Comparison of ENCODE assay signal across 16 cellular contexts in the genomic region with DNA sequence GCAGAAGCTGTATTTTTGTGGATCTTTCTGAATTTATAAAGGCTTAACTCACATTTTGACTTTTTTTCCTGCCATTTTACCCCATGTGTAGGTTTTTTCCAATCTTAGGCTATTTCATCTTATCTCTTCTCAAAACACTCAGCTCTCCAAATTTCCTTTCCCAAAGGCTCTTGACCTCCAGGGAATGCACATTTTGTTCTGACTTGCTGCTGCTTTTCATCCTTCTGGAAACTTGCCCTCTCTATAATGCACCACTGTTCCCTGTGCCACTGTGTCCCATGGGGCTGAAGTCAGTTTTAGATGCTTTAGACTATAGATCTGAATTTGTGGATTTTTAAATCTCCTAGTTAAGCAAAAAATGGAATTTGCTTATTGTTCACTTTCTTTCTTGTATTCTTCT. TPM values are rescaled to one million over a fixed set of nuclear protein-coding genes. Genes with fewer than 3 reads are reported as not detected.
A peak's percentile ranks its signal among the peaks of the same experiment; 100 is the strongest.
DNase-seq lines count a peak whose midpoint lies in the region; ATAC-seq and TF ChIP-seq lines count a peak whose summit lies in the region.
"Had no signal": no experiment of that assay in that cellular context is flagged by ENCODE, and none has a peak within 500 bp of the region (broad histone marks: within the 10 kb centered on the region; RNA-seq: fewer than 3 reads in every experiment).

No MANE protein-coding gene starts in this region.

- H3K4me3 Mint-ChIP-seq in osteocyte (ENCODE audit: unreplicated experiment) = no peak overlapping the region
- H3K4me3 Mint-ChIP-seq: CD8-positive, alpha-beta memory T cell had no signal

- H3K9me3 Mint-ChIP-seq in osteocyte (ENCODE audit: unreplicated experiment) = no peaks in the 10 kb centered on the region

- DNase-seq in Right ventricle myocardium superior (no peak), left cardiac atrium (no peak), SK-N-MC (ENCODE audit: low read depth, low spot score) (no peak), hepatocyte (ENCODE audit: low spot score) (no peak), osteocyte (ENCODE audit: extremely low spot score, unreplicated experiment) (no peak), OCI-M1 (lab: John Stamatoyannopoulos, UW) (no peak)
- no peak for DNase-seq in activated effector memory CD4-positive, alpha-beta T cell treated with anti-CD3 and anti-CD28 coated beads, Interleukin-2, amount 50 U/mL, for 16 hours
- DNase-seq: 8988T; AML-193; CD8-positive, alpha-beta memory T cell; DMS53; GF-D8 had no signal

- no peaks in the 10 kb centered on the region for H3K4me1 ChIP-seq in hepatocyte (ENCODE audit: insufficient read depth)

- peak overlapping the region; percentile 31 for H2AFZ ChIP-seq in hepatocyte

- H3K4me2 ChIP-seq in hepatocyte = no peak overlapping the region

- no peaks in the 10 kb centered on the region for H3K27me3 ChIP-seq in hepatocyte
- H3K27me3 ChIP-seq: BLaER1 had no signal

- no peak overlapping the region for H3K9ac ChIP-seq in SK-N-MC (ENCODE audit: insufficient read length)
- H3K9ac ChIP-seq: BLaER1 had no signal

- peak; percentile 38 for ATAC-seq in Right ventricle myocardium superior (ENCODE audit: poor library complexity)
- no peak for ATAC-seq in left cardiac atrium
- ATAC-seq: HCT116, HepG2 had no signal

- H3K4me3 ChIP-seq in SK-N-MC = peak overlapping the region; percentile 16; the same call in 1 of the 2 replicates
- no peak overlapping the region for H3K4me3 ChIP-seq in hepatocyte
- H3K4me3 ChIP-seq: BLaER1 had no signal

- TF ChIP-seq CTCF in hepatocyte (IDR thresholded peaks at IDR 0.05; ENCODE audit: poor library complexity) (no peak), osteocyte (IDR thresholded peaks at IDR 0.05) (no peak)

- no peaks in the 10 kb centered on the region for H3K79me2 ChIP-seq in hepatocyte

- no peaks in the 10 kb centered on the region for H3K36me3 Mint-ChIP-seq in osteocyte (ENCODE audit: unreplicated experiment)
- H3K36me3 Mint-ChIP-seq: CD8-positive, alpha-beta memory T cell had no signal

- no peaks in the 10 kb centered on the region for H3K9me3 ChIP-seq in SK-N-MC (ENCODE audit: low read depth, low read length)
- H3K9me3 ChIP-seq in hepatocyte (ENCODE audit: low read depth) = no peaks in the 10 kb centered on the region
- H3K9me3 ChIP-seq: BLaER1 had no signal

- H3K27ac ChIP-seq in SK-N-MC (peak overlapping the region; percentile 49; the same call in 1 of the 2 replicates), hepatocyte (no peak overlapping the region)
- H3K27ac ChIP-seq: BLaER1 had no signal

- no peaks in the 10 kb centered on the region for H4K20me1 ChIP-seq in hepatocyte (ENCODE audit: insufficient read depth, poor library complexity, severe bottlenecking)
- H4K20me1 ChIP-seq: BLaER1 had no signal

- H3K36me3 ChIP-seq in SK-N-MC (ENCODE audit: insufficient read depth, low read length) (no peaks in the 10 kb centered on the region), hepatocyte (replicated peaks; ENCODE audit: insufficient read depth, low read depth) (no peaks in the 10 kb centered on the region)
- H3K36me3 ChIP-seq: BLaER1 had no signal

- peaks cover 5% of the 10 kb centered on the region for H3K27me3 Mint-ChIP-seq in osteocyte (ENCODE audit: unreplicated experiment)

- H3K9me2 ChIP-seq in hepatocyte (replicated peaks; ENCODE audit: insufficient read depth) = no peaks in the 10 kb centered on the region

- no peaks in the 10 kb centered on the region for H3K4me1 Mint-ChIP-seq in osteocyte (ENCODE audit: unreplicated experiment)
- H3K4me1 Mint-ChIP-seq: CD8-positive, alpha-beta memory T cell had no signal

- intact Hi-C loops in Right ventricle myocardium superior (cut with DNase I) = no loop called here
- intact Hi-C loops in left cardiac atrium (cut with DNase I) = no loop called here

- no peak overlapping the region for H3K27ac Mint-ChIP-seq in osteocyte (ENCODE audit: unreplicated experiment)
- H3K27ac Mint-ChIP-seq: CD8-positive, alpha-beta memory T cell had no signal

RNA-seq across cellular contexts. Expression of a gene that starts 9.1 kb away (rescaled TPM):
- total RNA-seq in Right ventricle myocardium superior (not detected), left cardiac atrium (not detected), hepatocyte (not detected in 2 replicates), osteocyte (not detected in 2 replicates)
- polyA plus RNA-seq in hepatocyte = not detected in 2 replicates
- total RNA-seq: CD8-positive, alpha-beta memory T cell; H4; HepG2 had no signal
- polyA plus RNA-seq: CD8-positive, alpha-beta memory T cell; HepG2 had no signal
